In the genomic region with DNA sequence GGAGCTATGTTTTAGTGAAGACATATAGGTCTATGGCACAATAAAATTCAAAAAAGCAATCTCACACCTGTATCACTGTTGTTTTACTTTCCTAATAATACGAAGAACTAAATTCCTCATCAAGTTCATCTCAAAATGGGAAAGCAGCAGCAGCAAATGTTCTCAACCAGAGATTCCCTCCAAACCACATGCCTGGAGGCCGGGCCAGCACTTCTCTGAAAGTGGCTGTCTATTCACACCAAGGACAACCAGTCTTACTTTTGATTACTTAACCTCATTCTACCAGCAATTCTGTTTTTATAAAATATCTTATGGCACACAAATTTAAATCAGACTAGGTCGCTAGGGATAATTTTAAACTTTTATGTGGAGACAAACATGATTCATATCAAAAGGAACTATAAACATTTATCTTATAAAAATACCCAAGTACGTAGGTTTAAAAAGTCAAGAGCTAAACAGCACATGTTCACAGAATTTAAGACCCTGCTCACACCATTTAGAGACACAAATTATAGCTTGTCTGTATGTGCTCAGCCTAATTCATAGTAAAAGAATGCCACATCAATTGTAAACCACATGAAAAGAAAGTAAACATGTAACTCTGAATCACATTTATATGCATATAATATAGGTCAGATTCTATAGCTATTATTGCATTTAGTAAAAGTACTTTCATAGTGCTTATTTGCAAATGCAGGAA, we compare ENCODE assay signal across 17 cellular contexts. TPM values are rescaled to one million over a fixed set of nuclear protein-coding genes. Genes with fewer than 3 reads are reported as not detected.
DNase-seq lines count a peak whose midpoint lies in the region; ATAC-seq lines count a peak whose summit lies in the region.
"Had no signal": no experiment of that assay in that cellular context is flagged by ENCODE, and none has a peak within 500 bp of the region (broad histone marks: within the 10 kb centered on the region; RNA-seq: fewer than 3 reads in every experiment).

No MANE protein-coding gene starts in this region.

- peaks cover 63% of the 10 kb centered on the region for H3K4me1 ChIP-seq in ACC112 (ENCODE audit: control insufficient read depth, insufficient read depth, low read length, unreplicated experiment)

- peak overlapping the region; percentile 24; the same call in 1 of the 2 replicates for H3K4me3 ChIP-seq in ACC112 (ENCODE audit: low read depth, low read length)
- H3K4me3 ChIP-seq: cardiac muscle cell had no signal

- POLR2A ChIA-PET in activated CD8-positive, alpha-beta T cell treated with anti-CD3 and anti-CD28 coated beads, Interleukin-2, amount 10 ng/mL, durations not matched to agents 7 days and 5 days (lab: Charles Lee) = no interaction called here

- H3K27ac Mint-ChIP-seq in activated CD8-positive, alpha-beta T cell treated with anti-CD3 and anti-CD28 coated beads, Interleukin-2, amount 10 ng/mL, durations not matched to agents 7 days and 5 days = no peak overlapping the region
- H3K27ac Mint-ChIP-seq in immature natural killer cell = peak overlapping the region; percentile 8 to 64 (median 28)

- no peak for DNase-seq in activated CD8-positive, alpha-beta T cell treated with anti-CD3 and anti-CD28 coated beads, Interleukin-2, amount 10 ng/mL, durations not matched to agents 7 days and 5 days
- DNase-seq in immature natural killer cell = no peak
- DNase-seq in left cardiac atrium = no peak
- no peak for DNase-seq in NCI-H2081 treated with DMSO at 0.1 percent for 48 hours (lab: John Stamatoyannopoulos, UW)
- DNase-seq in NCI-H2029 (lab: John Stamatoyannopoulos, UW) = no peak
- no peak for DNase-seq in cerebellar nuclear complex (lab: John Stamatoyannopoulos, UW)
- DNase-seq: activated CD8-positive, alpha-beta memory T cell treated with anti-CD3 and anti-CD28 coated beads, Interleukin-2, amount 50 U/mL, for 48 hours; GF-D8; H7; occipital lobe; stimulated activated CD4-positive, alpha-beta T cell treated with anti-CD3 and anti-CD28 coated beads, Interleukin-4, amount 100 ng/mL, for 1 hour; substantia nigra; T1000 had no signal

- H3K4me3 Mint-ChIP-seq in activated CD8-positive, alpha-beta T cell treated with anti-CD3 and anti-CD28 coated beads, Interleukin-2, amount 10 ng/mL, durations not matched to agents 7 days and 5 days = no peak overlapping the region
- H3K4me3 Mint-ChIP-seq in immature natural killer cell = peak overlapping the region in 4 of 5 donors; percentile 3 to 54 (median 24)

- peaks cover 44% of the 10 kb centered on the region for H3K4me1 Mint-ChIP-seq in activated CD8-positive, alpha-beta T cell treated with anti-CD3 and anti-CD28 coated beads, Interleukin-2, amount 10 ng/mL, durations not matched to agents 7 days and 5 days (ENCODE audit: low read depth)
- H3K4me1 Mint-ChIP-seq in immature natural killer cell = peaks cover 55 to 60% of the 10 kb centered on the region in 2 donors

- peaks cover 96% of the 10 kb centered on the region for H3K79me2 ChIP-seq in ACC112 (ENCODE audit: control insufficient read depth, insufficient read depth, low read length, unreplicated experiment)

- CTCF ChIA-PET in activated CD8-positive, alpha-beta T cell treated with anti-CD3 and anti-CD28 coated beads, Interleukin-2, amount 10 ng/mL, durations not matched to agents 7 days and 5 days (lab: Charles Lee) = interaction anchor here (1.0 to 2.0 kb wide), 6 partner anchors 9 to 142 kb away, joined by 3 to 9 read pairs (median 4); no protein-coding TSS in a partner anchor

- peak overlapping the region; percentile 51 for H3K27ac ChIP-seq in ACC112 (ENCODE audit: low read depth, low read length)
- H3K27ac ChIP-seq: cardiac muscle cell had no signal

- no peaks in the 10 kb centered on the region for H3K27me3 ChIP-seq in ACC112 (ENCODE audit: insufficient read depth, low read length)
- H3K27me3 ChIP-seq: cardiac muscle cell had no signal

- H3K9me3 Mint-ChIP-seq in activated CD8-positive, alpha-beta T cell treated with anti-CD3 and anti-CD28 coated beads, Interleukin-2, amount 10 ng/mL, durations not matched to agents 7 days and 5 days (ENCODE audit: insufficient read depth) = peaks cover 6% of the 10 kb centered on the region
- H3K9me3 Mint-ChIP-seq in immature natural killer cell = no peaks in the 10 kb centered on the region

- H3K27me3 Mint-ChIP-seq in activated CD8-positive, alpha-beta T cell treated with anti-CD3 and anti-CD28 coated beads, Interleukin-2, amount 10 ng/mL, durations not matched to agents 7 days and 5 days (ENCODE audit: low read depth) = no peaks in the 10 kb centered on the region
- H3K27me3 Mint-ChIP-seq in immature natural killer cell (ENCODE audit: low read depth in 3 of 3) = no peaks in the 10 kb centered on the region

- no peak overlapping the region for H2AFZ ChIP-seq in ACC112 (ENCODE audit: low read length, unreplicated experiment)

- intact Hi-C loops in left cardiac atrium (cut with DNase I) = no loop called here

- no peaks in the 10 kb centered on the region; the same call in 1 of the 2 replicates for H3K36me3 ChIP-seq in ACC112 (ENCODE audit: insufficient read depth, low read length)
- H3K36me3 ChIP-seq: cardiac muscle cell had no signal

- H3K36me3 Mint-ChIP-seq in activated CD8-positive, alpha-beta T cell treated with anti-CD3 and anti-CD28 coated beads, Interleukin-2, amount 10 ng/mL, durations not matched to agents 7 days and 5 days (ENCODE audit: low read depth) = peaks cover 19% of the 10 kb centered on the region
- H3K36me3 Mint-ChIP-seq in immature natural killer cell = no peaks in the 10 kb centered on the region

- ATAC-seq in GM19395 (IDR thresholded peaks at IDR 0.05; ENCODE audit: unreplicated experiment) = peak; percentile 1
- peak; percentile 45 for ATAC-seq in activated CD8-positive, alpha-beta T cell treated with anti-CD3 and anti-CD28 coated beads, Interleukin-2, amount 10 ng/mL, durations not matched to agents 7 days and 5 days
- ATAC-seq in left cardiac atrium = no peak
- ATAC-seq: esophagus mucosa had no signal

RNA-seq across cellular contexts. Expression of gene RRAS2, which starts 46.1 kb away (rescaled TPM):
- total RNA-seq in activated CD8-positive, alpha-beta T cell treated with anti-CD3 and anti-CD28 coated beads, Interleukin-2, amount 10 ng/mL, durations not matched to agents 7 days and 5 days = 10 to 100 TPM; 97.3 to 98.1 TPM
- polyA plus RNA-seq in immature natural killer cell = 10 to 100 TPM; 66.4 to 96.4 (median 85.9) TPM
- 10 to 100 TPM; 31.6 to 34.2 TPM for total RNA-seq in left cardiac atrium

Comparison
In these comparisons a context has a peak if more than half of its experiments do, and no peak if none do; other contexts are left out.
1. ATAC-seq: peak in GM19395 (single experiment) and activated CD8-positive, alpha-beta T cell treated with anti-CD3 and anti-CD28 coated beads, Interleukin-2, amount 10 ng/mL, durations not matched to agents 7 days and 5 days (single experiment); none in left cardiac atrium (0 of 2).